ENCODE assay signal across 24 cellular contexts in genomic region chr18:73458186-73458964, GRCh38.
DNase-seq lines count a peak whose midpoint lies in the region; TF ChIP-seq lines count a peak whose summit lies in the region.
"Had no signal": no experiment of that assay in that cellular context is flagged by ENCODE, and none has a peak within 500 bp of the region (broad histone marks: within the 10 kb centered on the region; RNA-seq: fewer than 3 reads in every experiment).

No MANE protein-coding gene starts in this region.

- TF ChIP-seq CTCF in HFFc6 (IDR thresholded peaks at IDR 0.05) (no peak), fibroblast of pulmonary artery (IDR thresholded peaks at IDR 0.05; ENCODE audit: low read length, missing control alignments) (no peak), parathyroid adenoma (IDR thresholded peaks at IDR 0.05) (no peak)

- no peak overlapping the region for H3K4me2 ChIP-seq in parathyroid adenoma (ENCODE audit: low read length)

- H3K36me3 ChIP-seq in parathyroid adenoma (ENCODE audit: control insufficient read depth, insufficient read depth, low read length): no peaks in the 10 kb centered on the region
- H3K36me3 ChIP-seq: uterus had no signal

- no peaks in the 10 kb centered on the region for H3K27me3 Mint-ChIP-seq in HFFc6 (ENCODE audit: insufficient read depth)
- H3K27me3 Mint-ChIP-seq: activated CD8-positive, alpha-beta memory T cell treated with anti-CD3 and anti-CD28 coated beads, Interleukin-2, amount 10 ng/mL, durations not matched to agents 7 days and 5 days; CD4-positive, CD25-positive, alpha-beta regulatory T cell; natural killer cell treated with Interleukin-12 subunit alpha and Interleukin-12 subunit beta and Interleukin-15 and Interleukin-18, amount 100 ng/mL, for 72 hours; T-cell had no signal

- H3K4me3 ChIP-seq in fibroblast of pulmonary artery (replicated peaks; ENCODE audit: low read depth, low read length) (no peak overlapping the region), parathyroid adenoma (ENCODE audit: low read depth, low read length) (no peak overlapping the region)
- H3K4me3 ChIP-seq: testis, uterus had no signal

- no peaks in the 10 kb centered on the region for H3K79me2 ChIP-seq in parathyroid adenoma

- H3K4me3 Mint-ChIP-seq in HFFc6: peak overlapping the region; percentile 18; the same call in 1 of the 2 replicates
- H3K4me3 Mint-ChIP-seq: activated CD8-positive, alpha-beta memory T cell treated with anti-CD3 and anti-CD28 coated beads, Interleukin-2, amount 10 ng/mL, durations not matched to agents 7 days and 5 days; CD4-positive, CD25-positive, alpha-beta regulatory T cell; immature natural killer cell; natural killer cell treated with Interleukin-12 subunit alpha and Interleukin-12 subunit beta and Interleukin-15 and Interleukin-18, amount 100 ng/mL, for 72 hours; T-cell had no signal

- H3K27me3 ChIP-seq in parathyroid adenoma (ENCODE audit: control insufficient read depth, insufficient read depth, low read length): no peaks in the 10 kb centered on the region
- H3K27me3 ChIP-seq: testis, uterus had no signal

- H3K9me3 ChIP-seq in parathyroid adenoma (ENCODE audit: control insufficient read depth, low read length): no peaks in the 10 kb centered on the region
- H3K9me3 ChIP-seq: testis, uterus had no signal

- H3K4me1 Mint-ChIP-seq in HFFc6 (ENCODE audit: low read depth): peaks cover 41% of the 10 kb centered on the region
- H3K4me1 Mint-ChIP-seq: activated CD8-positive, alpha-beta memory T cell treated with anti-CD3 and anti-CD28 coated beads, Interleukin-2, amount 10 ng/mL, durations not matched to agents 7 days and 5 days; CD4-positive, CD25-positive, alpha-beta regulatory T cell; immature natural killer cell; T-cell had no signal

- no peaks in the 10 kb centered on the region for H3K9me3 Mint-ChIP-seq in HFFc6

- no peak overlapping the region for H2AFZ ChIP-seq in parathyroid adenoma

- peak; percentile 80 for DNase-seq in EH (ENCODE audit: low read depth)
- peak; percentile 32 for DNase-seq in HFFc6
- peak; percentile 48 for DNase-seq in fibroblast of pulmonary artery (ENCODE audit: low read depth)
- no peak for DNase-seq in inferior parietal cortex (ENCODE audit: extremely low spot score)
- DNase-seq in NCI-H1048 (lab: John Stamatoyannopoulos, UW): no peak
- DNase-seq in NCI-H2107 (lab: John Stamatoyannopoulos, UW): no peak
- DNase-seq: activated CD4-positive, CD25-positive, alpha-beta regulatory T cell; activated CD8-positive, alpha-beta memory T cell treated with anti-CD3 and anti-CD28 coated beads, Interleukin-2, amount 10 ng/mL, durations not matched to agents 7 days and 5 days; activated naive CD4-positive, alpha-beta T cell; activated T-cell treated with anti-CD3 and anti-CD28 coated beads, Interleukin-2, amount 50 U/mL, for 48 hours; CD4-positive, CD25-positive, alpha-beta regulatory T cell; hippocampal formation; immature natural killer cell; MV-4-11; NCI-H187 treated with DMSO at 0.1 percent for 48 hours; NCI-H2227 treated with DMSO at 0.1 percent for 48 hours; NCI-H69; posterior cingulate gyrus; stimulated activated naive CD4-positive, alpha-beta T cell treated with Interleukin-2 at 50 U/mL for 16 hours; T-cell; testis; uterus had no signal

- H3K9ac ChIP-seq in parathyroid adenoma: no peak overlapping the region

- H3K4me1 ChIP-seq in parathyroid adenoma: no peaks in the 10 kb centered on the region
- H3K4me1 ChIP-seq: uterus had no signal

- H3K36me3 Mint-ChIP-seq in HFFc6 (ENCODE audit: low read depth): no peaks in the 10 kb centered on the region
- H3K36me3 Mint-ChIP-seq: activated CD8-positive, alpha-beta memory T cell treated with anti-CD3 and anti-CD28 coated beads, Interleukin-2, amount 10 ng/mL, durations not matched to agents 7 days and 5 days; CD4-positive, CD25-positive, alpha-beta regulatory T cell; immature natural killer cell; natural killer cell treated with Interleukin-12 subunit alpha and Interleukin-12 subunit beta and Interleukin-15 and Interleukin-18, amount 100 ng/mL, for 72 hours; T-cell had no signal

- H3K27ac ChIP-seq in parathyroid adenoma: peak overlapping the region; percentile 50
- H3K27ac ChIP-seq: testis, uterus had no signal

- H3K27ac Mint-ChIP-seq in HFFc6: peak overlapping the region; percentile 50
- H3K27ac Mint-ChIP-seq: activated CD8-positive, alpha-beta memory T cell treated with anti-CD3 and anti-CD28 coated beads, Interleukin-2, amount 10 ng/mL, durations not matched to agents 7 days and 5 days; CD4-positive, CD25-positive, alpha-beta regulatory T cell; immature natural killer cell; natural killer cell treated with Interleukin-12 subunit alpha and Interleukin-12 subunit beta and Interleukin-15 and Interleukin-18, amount 100 ng/mL, for 72 hours; T-cell had no signal

Comparison
In these comparisons a context has a peak if more than half of its experiments do, and no peak if none do; other contexts are left out.
1. DNase-seq: peak in EH (single experiment), HFFc6 (single experiment) and fibroblast of pulmonary artery (single experiment); none in inferior parietal cortex (single experiment), NCI-H1048 (single experiment) and NCI-H2107 (single experiment).